ENCODE assay signal across 8 cellular contexts in genomic region chr18:36757081-36757480, GRCh38.
DNase-seq lines count a peak whose midpoint lies in the region; ATAC-seq, FAIRE-seq and TF ChIP-seq lines count a peak whose summit lies in the region.

No MANE protein-coding gene starts in this region.

- no peak overlapping the region for H2BK20ac ChIP-seq in H1 (ENCODE audit: low read length)

- POLR2A ChIA-PET in HEK293 (lab: Yijun Ruan, JAX), result no interaction called here
- POLR2A ChIA-PET in H1 (lab: Charles Lee; ENCODE audit: partially characterized antibody), result no interaction called here

- H3K27ac ChIP-seq in HEK293 (ENCODE audit: extremely low read depth, low read depth, low read length), result no peak overlapping the region
- no peak overlapping the region for H3K27ac ChIP-seq in H1 (ENCODE audit: low read depth, low read length)

- no peak overlapping the region for H4K8ac ChIP-seq in H1 (ENCODE audit: extremely low read depth, insufficient read depth, low read length)

- no peak overlapping the region for H2BK5ac ChIP-seq in H1 (ENCODE audit: low read depth, low read length)

- no peaks in the 10 kb centered on the region for H4K20me1 ChIP-seq in H1 (replicated peaks in 1 of 2; ENCODE audit: control insufficient read depth in 1 of 2, insufficient read depth in 2 of 2, low read length in 2 of 2)

- no peak overlapping the region for H3K4me3 Mint-ChIP-seq in activated naive CD8-positive, alpha-beta T cell treated with anti-CD3 and anti-CD28 coated beads, Interleukin-2, amount 50 U/mL, for 24 hours
- no peak overlapping the region for H3K4me3 Mint-ChIP-seq in T-helper 2 cell treated with Interferon-gamma antibody and Interleukin-4, amounts not matched to agents 5 μg/mL and 100 μg/mL, for 36 hours

- no peaks in the 10 kb centered on the region for H3K79me2 ChIP-seq in H1 (ENCODE audit: control insufficient read depth in 1 of 2, insufficient read depth in 2 of 2, low read length in 2 of 2)

- no peak overlapping the region for H3K4me2 ChIP-seq in H1 (ENCODE audit: insufficient read depth in 1 of 2, low read depth in 2 of 2, low read length in 2 of 2)

- no peak for TF ChIP-seq POLR2A in H1 (IDR thresholded peaks at IDR 0.05; ENCODE audit: control extremely low read depth in 1 of 2, low read depth in 2 of 2, low read length in 2 of 2)

- H3K4me3 ChIP-seq in HEK293 (ENCODE audit: low read depth, low read length), result no peak overlapping the region
- H3K4me3 ChIP-seq in H1 (ENCODE audit: extremely low read depth in 1 of 4, insufficient read depth in 2 of 4, low read depth in 3 of 4, low read length in 4 of 4), result no peak overlapping the region

- peak; percentile 70 for TF ChIP-seq CTCF in AG09319 (IDR thresholded peaks at IDR 0.05; ENCODE audit: low read depth, low read length)
- no peak for TF ChIP-seq CTCF in HEK293 (tag by site-specific recombination; IDR thresholded peaks at IDR 0.05)
- TF ChIP-seq CTCF in H1 (IDR thresholded peaks at IDR 0.05; ENCODE audit: control extremely low read depth in 1 of 3, insufficient read depth in 1 of 3, low read depth in 1 of 3, low read length in 3 of 3), result peak in 2 of 3 experiments; percentile 74 to 75; a peak in 3 of 4 replicates

- WGBS in H1 (ENCODE audit: extremely low coverage in 1 of 2, insufficient coverage in 1 of 2, insufficient read length in 1 of 2, insufficient replicate concordance in 2 of 2, low coverage in 1 of 2, low lambda C conversion rate in 2 of 2, missing lambda C conversion rate in 1 of 2), 2 experiments, result 69% methylated on average over 1 of the region's 1 CpG; no CpG with 5 or more reads in 1 of the 2 experiments

- no peak for TF ChIP-seq EP300 in H1 (IDR thresholded peaks at IDR 0.05; ENCODE audit: borderline replicate concordance in 1 of 2, low read depth in 2 of 2, low read length in 2 of 2)

- TF ChIP-seq RAD21 in H1 (IDR thresholded peaks at IDR 0.05 in 1 of 2, conservative IDR thresholded peaks at IDR 0.05 in 1 of 2; ENCODE audit: low read depth in 2 of 2, low read length in 2 of 2), result peak; percentile 90 to 92

- H2BK15ac ChIP-seq in H1 (ENCODE audit: low read length), result no peak overlapping the region

- H3K27ac Mint-ChIP-seq in activated naive CD8-positive, alpha-beta T cell treated with anti-CD3 and anti-CD28 coated beads, Interleukin-2, amount 50 U/mL, for 24 hours, result no peak overlapping the region
- H3K27ac Mint-ChIP-seq in T-helper 2 cell treated with Interferon-gamma antibody and Interleukin-4, amounts not matched to agents 5 μg/mL and 100 μg/mL, for 36 hours, result no peak overlapping the region

- H2AK5ac ChIP-seq in H1 (ENCODE audit: low read depth, low read length), result no peak overlapping the region

- H3K9me3 ChIP-seq in HEK293 (ENCODE audit: control insufficient read depth, insufficient read depth, low read depth, low read length) (no peaks in the 10 kb centered on the region), H1 (ENCODE audit: insufficient read depth in 2 of 2, low read depth in 1 of 2, low read length in 1 of 2) (no peaks in the 10 kb centered on the region; a peak in 1 of 4 replicates)

- H3K4me1 Mint-ChIP-seq in activated naive CD8-positive, alpha-beta T cell treated with anti-CD3 and anti-CD28 coated beads, Interleukin-2, amount 50 U/mL, for 24 hours, result no peaks in the 10 kb centered on the region
- H3K4me1 Mint-ChIP-seq in T-helper 2 cell treated with Interferon-gamma antibody and Interleukin-4, amounts not matched to agents 5 μg/mL and 100 μg/mL, for 36 hours (ENCODE audit: low read depth), result peaks cover 7% of the 10 kb centered on the region

- H3K4me1 ChIP-seq in HEK293 (ENCODE audit: control insufficient read depth, insufficient read depth, low read length), result no peaks in the 10 kb centered on the region
- peaks cover 0 to 3% (median under 1%) of the 10 kb centered on the region in 4 experiments; a peak in 1 of 7 replicates for H3K4me1 ChIP-seq in H1 (replicated peaks in 1 of 4; ENCODE audit: control insufficient read depth in 3 of 4, insufficient read depth in 4 of 4, low read length in 3 of 4)

- DNase-seq in AG09319 (ENCODE audit: extremely low read depth, low read depth), result peak; percentile 49
- peak; percentile 42 for DNase-seq in NCI-H748 treated with DMSO at 0.1 percent for 48 hours (lab: John Stamatoyannopoulos, UW)
- DNase-seq in H1 (ENCODE audit: low read depth in 1 of 2, low spot score in 2 of 2), result no peak
- DNase-seq in midbrain (lab: John Stamatoyannopoulos, UW), result peak; percentile 79
- no peak for DNase-seq in activated naive CD8-positive, alpha-beta T cell treated with anti-CD3 and anti-CD28 coated beads, Interleukin-2, amount 50 U/mL, for 24 hours
- DNase-seq in T-helper 2 cell treated with Interferon-gamma antibody and Interleukin-4, amounts not matched to agents 5 μg/mL and 100 μg/mL, for 36 hours (ENCODE audit: low spot score), result no peak

- no peak overlapping the region for H2BK12ac ChIP-seq in H1 (ENCODE audit: low read depth, low read length)

- no peaks in the 10 kb centered on the region for H3K27me3 ChIP-seq in H1 (replicated peaks in 1 of 4; ENCODE audit: control insufficient read depth in 3 of 4, extremely low read depth in 1 of 4, insufficient read depth in 3 of 4, low read length in 3 of 4)

- H2BK120ac ChIP-seq in H1 (replicated peaks; ENCODE audit: low read depth, low read length), result no peak overlapping the region

- H3K9ac ChIP-seq in H1 (replicated peaks in 1 of 4; ENCODE audit: extremely low read depth in 1 of 4, low read depth in 3 of 4, low read length in 3 of 4), result no peak overlapping the region

- H3K56ac ChIP-seq in H1 (replicated peaks; ENCODE audit: insufficient read length, low read depth, low read length), result no peak overlapping the region

- ATAC-seq in activated CD4-positive, CD25-positive, alpha-beta regulatory T cell treated with anti-CD3 and anti-CD28 coated beads, Interleukin-2, amount 50 U/mL, for 24 hours, result no peak
- ATAC-seq in activated naive CD8-positive, alpha-beta T cell treated with anti-CD3 and anti-CD28 coated beads, Interleukin-2, amount 50 U/mL, for 24 hours, result no peak

- no peaks in the 10 kb centered on the region for H3K79me1 ChIP-seq in H1 (ENCODE audit: low read depth, low read length)

- no peak overlapping the region for H2AFZ ChIP-seq in H1 (ENCODE audit: low read length)

- H3K27me3 Mint-ChIP-seq in activated naive CD8-positive, alpha-beta T cell treated with anti-CD3 and anti-CD28 coated beads, Interleukin-2, amount 50 U/mL, for 24 hours, result peaks cover 7% of the 10 kb centered on the region
- H3K27me3 Mint-ChIP-seq in T-helper 2 cell treated with Interferon-gamma antibody and Interleukin-4, amounts not matched to agents 5 μg/mL and 100 μg/mL, for 36 hours (ENCODE audit: low read depth), result peaks cover 6% of the 10 kb centered on the region

- H3K4ac ChIP-seq in H1 (replicated peaks; ENCODE audit: insufficient read length, low read depth, low read length), result no peak overlapping the region

- no peaks in the 10 kb centered on the region for H3K9me3 Mint-ChIP-seq in activated naive CD8-positive, alpha-beta T cell treated with anti-CD3 and anti-CD28 coated beads, Interleukin-2, amount 50 U/mL, for 24 hours
- H3K9me3 Mint-ChIP-seq in T-helper 2 cell treated with Interferon-gamma antibody and Interleukin-4, amounts not matched to agents 5 μg/mL and 100 μg/mL, for 36 hours, result no peaks in the 10 kb centered on the region

- CTCF ChIA-PET in HEK293 (lab: Yijun Ruan, JAX) (interaction anchor here (0.6 to 3.6 kb wide), 23 partner anchors 8 to 663 kb away, joined by 3 to 35 read pairs (median 3); no protein-coding TSS in a partner anchor), H1 (lab: Charles Lee; ENCODE audit: partially characterized antibody) (interaction anchor here (0.7 to 3.5 kb wide), 14 partner anchors 9 to 724 kb away, joined by 3 to 39 read pairs (median 5); no protein-coding TSS in a partner anchor)

- H3K36me3 ChIP-seq in HEK293 (ENCODE audit: control insufficient read depth in 2 of 2, insufficient read depth in 1 of 2, low read length in 2 of 2) (peaks cover 0 to 6% of the 10 kb centered on the region in 2 experiments; a peak in 1 of 3 replicates), H1 (ENCODE audit: control insufficient read depth in 2 of 4, insufficient read depth in 4 of 4, low read length in 3 of 4) (no peaks in the 10 kb centered on the region)

- no peak overlapping the region for H4K5ac ChIP-seq in H1 (ENCODE audit: insufficient read length, low read depth, low read length)

- H3K23ac ChIP-seq in H1 (ENCODE audit: insufficient read length), result no peak overlapping the region

- FAIRE-seq in H1 (lab: Jason Lieb, UNC), result peak; percentile 97

- H3K36me3 Mint-ChIP-seq in activated naive CD8-positive, alpha-beta T cell treated with anti-CD3 and anti-CD28 coated beads, Interleukin-2, amount 50 U/mL, for 24 hours (ENCODE audit: low read depth), result no peaks in the 10 kb centered on the region
- H3K36me3 Mint-ChIP-seq in T-helper 2 cell treated with Interferon-gamma antibody and Interleukin-4, amounts not matched to agents 5 μg/mL and 100 μg/mL, for 36 hours (ENCODE audit: low read depth), result no peaks in the 10 kb centered on the region

- no peak overlapping the region for H3K18ac ChIP-seq in H1 (ENCODE audit: extremely low read depth, low read length)

- H3K14ac ChIP-seq in H1 (ENCODE audit: insufficient read length), result no peak overlapping the region

- H4K91ac ChIP-seq in H1 (replicated peaks; ENCODE audit: insufficient read length, low read length), result no peak overlapping the region

- H3K23me2 ChIP-seq in H1 (ENCODE audit: low read depth, low read length), result no peaks in the 10 kb centered on the region

TF ChIP-seq in HEK293, 187 proteins besides CTCF, POLR2A, EP300 and RAD21 (continues in another document):
- TF ChIP-seq ZNF654 (tag by site-specific recombination; IDR thresholded peaks at IDR 0.05; ENCODE audit: low read depth), result peak; percentile 68
- no peak for TF ChIP-seq RBAK (tag by site-specific recombination; IDR thresholded peaks at IDR 0.05)
- TF ChIP-seq ZNF626 (tag by site-specific recombination; IDR thresholded peaks at IDR 0.05), result no peak

TF ChIP-seq in H1, 55 proteins besides CTCF, POLR2A, EP300 and RAD21:
- no peak for TF ChIP-seq ZNF274 (IDR thresholded peaks at IDR 0.05; ENCODE audit: borderline replicate concordance, extremely low read depth, low read length)
- TF ChIP-seq YY1 (IDR thresholded peaks at IDR 0.05; ENCODE audit: low read depth, low read length), result 0 out of 2 replicates have a peak, but pooled peaks have one; percentile 11

Comparison
In these comparisons a context has a peak if more than half of its experiments do, and no peak if none do; other contexts are left out.
1. DNase-seq: peak in AG09319 (single experiment), NCI-H748 treated with DMSO at 0.1 percent for 48 hours (single experiment) and midbrain (single experiment); none in H1 (0 of 2), activated naive CD8-positive, alpha-beta T cell treated with anti-CD3 and anti-CD28 coated beads, Interleukin-2, amount 50 U/mL, for 24 hours (single experiment) and T-helper 2 cell treated with Interferon-gamma antibody and Interleukin-4, amounts not matched to agents 5 μg/mL and 100 μg/mL, for 36 hours (single experiment).